11 cellular contexts compared by ENCODE assay signal in genomic region chr7:134854816-134855215, GRCh38.
DNase-seq lines count a peak whose midpoint lies in the region; TF ChIP-seq lines count a peak whose summit lies in the region.
"Had no signal": no experiment of that assay in that cellular context is flagged by ENCODE, and none has a peak within 500 bp of the region (broad histone marks: within the 10 kb centered on the region; RNA-seq: fewer than 3 reads in every experiment).

No MANE protein-coding gene starts in this region.

- no peak for TF ChIP-seq POLR2A in prostate gland (IDR thresholded peaks at IDR 0.05)

- H3K36me3 Mint-ChIP-seq in endodermal cell (ENCODE audit: low read depth): no peaks in the 10 kb centered on the region

- H3K4me3 ChIP-seq in endodermal cell (ENCODE audit: low read length) (no peak overlapping the region), prostate gland (no peak overlapping the region)

- H3K27ac ChIP-seq in endodermal cell (ENCODE audit: low read depth, low read length): no peak overlapping the region
- peak overlapping the region; percentile 17 to 64 for H3K27ac ChIP-seq in prostate gland
- H3K27ac ChIP-seq: parathyroid adenoma had no signal

- peaks cover 23% of the 10 kb centered on the region for H3K4me1 Mint-ChIP-seq in endodermal cell

- no peak for TF ChIP-seq CTCF in endodermal cell (conservative IDR thresholded peaks at IDR 0.05)
- no peak for TF ChIP-seq CTCF in prostate gland (IDR thresholded peaks at IDR 0.05)
- TF ChIP-seq CTCF in GM20000 (IDR thresholded peaks at IDR 0.05; ENCODE audit: extremely low read depth, missing control alignments): no peak

- DNase-seq in Daoy (ENCODE audit: low read depth): peak; percentile 66
- DNase-seq in MV-4-11 (lab: John Stamatoyannopoulos, UW): peak; percentile 35
- DNase-seq in endodermal cell: no peak
- DNase-seq in prostate gland (ENCODE audit: low spot score): no peak
- DNase-seq in globus pallidus (ENCODE audit: low spot score): no peak
- DNase-seq in GM20000 (ENCODE audit: low spot score): no peak
- DNase-seq in hepatic stellate cell (ENCODE audit: low spot score): no peak
- DNase-seq in occipital lobe (lab: John Stamatoyannopoulos, UW): no peak
- DNase-seq: activated effector memory CD4-positive, alpha-beta T cell treated with anti-CD3 and anti-CD28 coated beads, Interleukin-2, amount 50 U/mL, for 16 hours; NCI-H1436 had no signal

- WGBS in endodermal cell (ENCODE audit: insufficient coverage in 1 of 2, insufficient read length in 1 of 2), 2 experiments: 80 to 93% methylated on average over 2 to 3 of the region's 3 CpGs
- WGBS in prostate gland: 71% methylated on average over 3 of the region's 3 CpGs

- intact Hi-C loops in prostate gland (cut with DNase I): no loop called here

- H3K9me3 ChIP-seq in endodermal cell (ENCODE audit: control insufficient read depth, low read length) (no peaks in the 10 kb centered on the region), prostate gland (no peaks in the 10 kb centered on the region)

- no peak overlapping the region for H3K9ac ChIP-seq in endodermal cell (ENCODE audit: extremely low read depth, low read length, poor library complexity, severe bottlenecking)
- H3K9ac ChIP-seq: parathyroid adenoma had no signal

- H3K27me3 ChIP-seq in endodermal cell (ENCODE audit: control insufficient read depth, insufficient read depth, low read length, poor library complexity, severe bottlenecking) (no peaks in the 10 kb centered on the region), prostate gland (replicated peaks; ENCODE audit: insufficient read depth) (no peaks in the 10 kb centered on the region)

- H3K27ac Mint-ChIP-seq in endodermal cell: peak overlapping the region; percentile 8

- H3K36me3 ChIP-seq in endodermal cell (ENCODE audit: control insufficient read depth, insufficient read depth, low read length) (peaks cover 4% of the 10 kb centered on the region), prostate gland (no peaks in the 10 kb centered on the region)

- no peaks in the 10 kb centered on the region for H3K9me3 Mint-ChIP-seq in endodermal cell

- H3K4me3 Mint-ChIP-seq in endodermal cell: no peak overlapping the region

- H3K4me1 ChIP-seq in endodermal cell (ENCODE audit: control insufficient read depth, insufficient read depth, low read length) (no peaks in the 10 kb centered on the region), prostate gland (replicated peaks) (peaks cover 31% of the 10 kb centered on the region)
- H3K4me1 ChIP-seq: parathyroid adenoma had no signal

- H3K27me3 Mint-ChIP-seq in endodermal cell (ENCODE audit: insufficient read depth): peaks cover 9% of the 10 kb centered on the region

Comparison
In these comparisons a context has a peak if more than half of its experiments do, and no peak if none do; other contexts are left out.
1. DNase-seq: peak in Daoy (single experiment) and MV-4-11 (single experiment); none in endodermal cell (single experiment), prostate gland (single experiment), globus pallidus (single experiment), GM20000 (single experiment), hepatic stellate cell (single experiment) and occipital lobe (single experiment).